ENCODE assay signal across 11 cellular contexts in genomic region chr7:139753079-139753692, GRCh38. TPM values are rescaled to one million over a fixed set of nuclear protein-coding genes. Genes with fewer than 3 reads are reported as not detected.
DNase-seq lines count a peak whose midpoint lies in the region; ATAC-seq lines count a peak whose summit lies in the region.
"Had no signal": no experiment of that assay in that cellular context is flagged by ENCODE, and none has a peak within 500 bp of the region (broad histone marks: within the 10 kb centered on the region; RNA-seq: fewer than 3 reads in every experiment).

No MANE protein-coding gene starts in this region.

- H3K9me3 ChIP-seq in T-helper 17 cell (ENCODE audit: control insufficient read depth, low read length, poor library complexity, severe bottlenecking) (no peaks in the 10 kb centered on the region), subcutaneous abdominal adipose tissue (ENCODE audit: control insufficient read depth in 5 of 5, low read length in 5 of 5) (no peaks in the 10 kb centered on the region)
- H3K9me3 ChIP-seq: BE2C, HAP-1 had no signal

- no peak overlapping the region for H3K27ac Mint-ChIP-seq in T-helper 17 cell

- peaks cover 51% of the 10 kb centered on the region for H3K4me1 Mint-ChIP-seq in T-helper 17 cell

- H3K4me3 ChIP-seq in subcutaneous abdominal adipose tissue (ENCODE audit: low read depth in 1 of 5, low read length in 5 of 5): no peak overlapping the region
- H3K4me3 ChIP-seq: HAP-1 had no signal

- H3K27me3 Mint-ChIP-seq in T-helper 17 cell: no peaks in the 10 kb centered on the region

- H3K27me3 ChIP-seq in subcutaneous abdominal adipose tissue (ENCODE audit: control insufficient read depth in 5 of 5, insufficient read depth in 4 of 5, low read length in 5 of 5): no peaks in the 10 kb centered on the region
- H3K27me3 ChIP-seq: BE2C had no signal

- no peaks in the 10 kb centered on the region for H3K36me3 Mint-ChIP-seq in T-helper 17 cell (ENCODE audit: low read depth)

- no peak overlapping the region for H3K4me3 Mint-ChIP-seq in T-helper 17 cell

- H3K36me3 ChIP-seq in subcutaneous abdominal adipose tissue (ENCODE audit: control insufficient read depth in 5 of 5, insufficient read depth in 5 of 5, low read length in 5 of 5): peaks cover 0 to 4% (median 0%) of the 10 kb centered on the region in 5 donors
- H3K36me3 ChIP-seq: HAP-1 had no signal

- H3K4me1 ChIP-seq in subcutaneous abdominal adipose tissue (ENCODE audit: control insufficient read depth in 5 of 5, insufficient read depth in 5 of 5, low read length in 5 of 5): peaks cover 3 to 56% (median 50%) of the 10 kb centered on the region in 5 donors
- H3K4me1 ChIP-seq: BE2C had no signal

- no peak overlapping the region for H3K9ac ChIP-seq in subcutaneous abdominal adipose tissue (ENCODE audit: low read length in 5 of 5)

- peak; percentile 30 for ATAC-seq in T-helper 17 cell

- DNase-seq in activated CD8-positive, alpha-beta memory T cell treated with anti-CD3 and anti-CD28 coated beads for 24 hours: peak; percentile 49
- no peak for DNase-seq in activated CD8-positive, alpha-beta memory T cell treated with anti-CD3 and anti-CD28 coated beads, Interleukin-2, amount 50 U/mL, for 4 hours
- DNase-seq in T-helper 17 cell (no peak), iPS-NIHi11 (ENCODE audit: low spot score) (peak; percentile 55), OCI-M2 (lab: John Stamatoyannopoulos, UW; ENCODE audit: unreplicated experiment) (no peak), COLO829 (ENCODE audit: low spot score) (no peak), SW480 (ENCODE audit: low spot score) (no peak)
- DNase-seq: activated gamma-delta T cell, BE2C had no signal

- H3K27ac ChIP-seq in subcutaneous abdominal adipose tissue (ENCODE audit: low read depth, low read length): peak overlapping the region; percentile 25

RNA-seq across cellular contexts. Expression of gene HIPK2, which starts 24.6 kb away (rescaled TPM):
- 10 to 100 TPM; 36.9 to 42.9 TPM for total RNA-seq in T-helper 17 cell

Comparison
In these comparisons a context has a peak if more than half of its experiments do, and no peak if none do; other contexts are left out.
1. DNase-seq: peak in activated CD8-positive, alpha-beta memory T cell treated with anti-CD3 and anti-CD28 coated beads for 24 hours (single experiment) and iPS-NIHi11 (single experiment); none in activated CD8-positive, alpha-beta memory T cell treated with anti-CD3 and anti-CD28 coated beads, Interleukin-2, amount 50 U/mL, for 4 hours (single experiment), T-helper 17 cell (0 of 3), OCI-M2 (single experiment), COLO829 (single experiment) and SW480 (single experiment).